In genomic region chr14:102594514-102595175, GRCh38 we compare ENCODE assay signal across 8 cellular contexts. TPM values are rescaled to one million over a fixed set of nuclear protein-coding genes. Genes with fewer than 3 reads are reported as not detected.
A peak's percentile ranks its signal among the peaks of the same experiment; 100 is the strongest.
DNase-seq lines count a peak whose midpoint lies in the region; ATAC-seq and TF ChIP-seq lines count a peak whose summit lies in the region.

No MANE protein-coding gene starts in this region.

- H3K27me3 ChIP-seq in neutrophil = no peaks in the 10 kb centered on the region
- no peaks in the 10 kb centered on the region for H3K27me3 ChIP-seq in upper lobe of right lung

- peak; percentile 89 for DNase-seq in GM13977 (ENCODE audit: low spot score)
- DNase-seq in LoVo (ENCODE audit: low spot score) = peak; percentile 78
- DNase-seq in RPMI8226 = peak; percentile 81
- DNase-seq in activated effector memory CD4-positive, alpha-beta T cell treated with Interleukin-2 at 50 U/mL for 16 hours = peak; percentile 33
- DNase-seq in foreskin melanocyte = peak; percentile 48
- no peak for DNase-seq in upper lobe of right lung

- TF ChIP-seq CTCF in 22Rv1 (IDR thresholded peaks at IDR 0.05) (peak; percentile 90), GM13977 (IDR thresholded peaks at IDR 0.05; ENCODE audit: extremely low read depth, insufficient read depth, missing control alignments) (peak; percentile 71), neutrophil (IDR thresholded peaks at IDR 0.05) (peak; percentile 92), upper lobe of right lung (IDR thresholded peaks at IDR 0.05) (peak; percentile 86)

- in situ Hi-C loops in GM13977 (cut with MboI; ENCODE audit: low pct_unique_long_range_greater_than_20kb, low sequenced_read_pairs, unreplicated experiment) = no loop called here

- H3K27ac ChIP-seq in 22Rv1 (peak overlapping the region; percentile 6; the same call in 1 of the 2 replicates), neutrophil (peak overlapping the region; percentile 99), upper lobe of right lung (peak overlapping the region; percentile 96)

- peaks cover 5% of the 10 kb centered on the region for H3K36me3 ChIP-seq in neutrophil
- no peaks in the 10 kb centered on the region for H3K36me3 ChIP-seq in upper lobe of right lung

- ATAC-seq in upper lobe of right lung = peak; percentile 28

- H3K4me3 ChIP-seq in neutrophil (ENCODE audit: low read depth in 1 of 2, low read length in 1 of 2) (peak overlapping the region; percentile 89 to 99), upper lobe of right lung (peak overlapping the region; percentile 95)

- H3K9me3 ChIP-seq in neutrophil (no peaks in the 10 kb centered on the region), upper lobe of right lung (no peaks in the 10 kb centered on the region)

- H3K4me1 ChIP-seq in neutrophil (ENCODE audit: control insufficient read depth in 1 of 2, insufficient read depth in 1 of 2, low read depth in 1 of 2, low read length in 1 of 2) (peaks cover 25 to 38% of the 10 kb centered on the region in 2 experiments), upper lobe of right lung (peaks cover 14% of the 10 kb centered on the region)

- intact Hi-C loops in upper lobe of right lung (cut with DNase I) = no loop called here

RNA-seq across cellular contexts. Expression of gene RCOR1, which starts 2.2 kb away (rescaled TPM):
- 43.6 TPM for total RNA-seq in upper lobe of right lung

Comparison
In these comparisons a context has a peak if more than half of its experiments do, and no peak if none do; other contexts are left out.
1. H3K27ac ChIP-seq: peak in every context shown above with its lines; median percentile 99 in neutrophil; 96 in upper lobe of right lung; 6 in 22Rv1.